Comparison of ENCODE assay signal across 1 cellular context in the genomic region with DNA sequence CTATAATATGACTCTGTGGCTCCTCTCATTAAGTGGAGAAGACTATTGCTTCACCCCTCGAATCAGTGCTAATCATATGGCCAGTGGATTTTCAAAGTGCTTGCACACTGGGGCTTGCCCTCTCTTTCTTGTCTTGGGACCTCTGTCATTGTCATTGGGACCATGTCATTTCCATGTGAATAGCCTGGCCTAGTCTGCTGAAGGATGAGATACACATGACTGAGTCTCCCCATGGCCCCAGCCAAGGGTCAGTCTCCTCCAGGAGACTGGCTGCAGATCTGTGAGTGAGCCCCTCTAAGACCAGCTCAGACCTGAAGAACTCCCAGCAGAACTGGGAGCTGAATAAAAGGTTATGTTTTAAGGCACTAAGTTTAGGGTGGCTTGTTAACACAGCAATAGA.
TF ChIP-seq lines count a peak whose summit lies in the region.

No MANE protein-coding gene starts in this region.

TF ChIP-seq in WTC11, 78 proteins besides CTCF, POLR2A, EP300 and RAD21 (continued from another document):
- no peak for TF ChIP-seq PREB (CRISPR knock-in tag; IDR thresholded peaks at IDR 0.05; ENCODE audit: borderline replicate concordance)
- no peak for TF ChIP-seq CREB1 (CRISPR knock-in tag; IDR thresholded peaks at IDR 0.05)
- TF ChIP-seq NFYB (CRISPR knock-in tag; conservative IDR thresholded peaks at IDR 0.05; ENCODE audit: low read depth) = no peak
- TF ChIP-seq ZBTB21 (CRISPR knock-in tag; IDR thresholded peaks at IDR 0.05; ENCODE audit: borderline replicate concordance) = no peak
- no peak for TF ChIP-seq CBFB (CRISPR knock-in tag; IDR thresholded peaks at IDR 0.05; ENCODE audit: low read depth)
- TF ChIP-seq TP53 (CRISPR knock-in tag; IDR thresholded peaks at IDR 0.05) = no peak
- TF ChIP-seq GRHL2 (CRISPR knock-in tag; IDR thresholded peaks at IDR 0.05; ENCODE audit: insufficient replicate concordance, severe bottlenecking) = no peak
- TF ChIP-seq RELA (CRISPR knock-in tag; IDR thresholded peaks at IDR 0.05; ENCODE audit: borderline replicate concordance) = no peak
